8 cellular contexts compared by ENCODE assay signal in the genomic region with DNA sequence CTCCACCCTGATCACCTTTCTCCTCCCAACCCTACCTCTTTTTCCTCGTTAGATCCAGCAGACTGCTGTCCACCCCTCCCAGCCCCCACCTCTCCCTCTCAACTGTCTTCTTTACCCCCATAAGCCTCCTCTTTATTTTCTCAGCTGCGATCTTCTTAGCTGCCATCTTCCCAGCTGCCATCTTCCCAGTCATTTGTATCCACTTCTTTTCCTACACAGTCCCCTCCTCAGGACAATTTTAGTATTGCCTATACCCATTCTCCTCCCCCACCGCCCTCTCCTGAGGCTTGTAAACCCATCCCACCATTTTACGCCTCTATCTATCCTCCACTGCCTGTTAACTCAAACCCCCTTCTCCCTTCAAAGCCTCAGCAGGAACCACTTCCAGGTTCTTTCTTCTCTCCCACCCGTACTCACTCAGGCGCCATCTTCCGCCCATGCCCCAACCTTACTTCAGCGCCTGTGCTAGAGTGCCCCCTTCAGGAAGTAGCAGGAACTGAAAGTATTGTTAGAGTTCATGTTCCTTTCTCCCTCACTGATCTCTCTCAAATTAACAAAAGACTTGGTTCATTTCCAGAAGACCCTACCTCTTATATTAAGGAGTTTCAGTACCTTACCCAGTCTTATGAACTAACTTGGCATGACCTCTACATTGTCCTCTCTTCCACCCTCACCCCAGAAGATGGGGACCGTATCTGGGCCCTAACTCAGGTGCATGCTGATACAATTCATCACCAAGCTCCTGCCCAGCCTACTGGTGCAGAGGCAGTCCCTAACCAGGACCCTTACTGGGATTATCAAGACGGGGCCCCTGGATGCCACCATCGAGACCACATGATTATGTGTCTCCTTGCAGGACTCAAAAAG.
DNase-seq lines count a peak whose midpoint lies in the region; ATAC-seq and TF ChIP-seq lines count a peak whose summit lies in the region.

No MANE protein-coding gene starts in this region.

- peak; percentile 8 to 27 for DNase-seq in activated T-cell treated with anti-CD3 and anti-CD28 coated beads, Interleukin-2, amount 50 U/mL, for 72 hours
- DNase-seq in activated T-cell treated with anti-CD3 and anti-CD28 coated beads for 4 hours (no peak), NB4 (ENCODE audit: low read depth) (peak; percentile 44), coronary artery (ENCODE audit: low spot score) (no peak), amniotic stem cell (lab: John Stamatoyannopoulos, UW) (no peak), globus pallidus (ENCODE audit: low spot score) (no peak)
- peak; percentile 9 to 20 (median 16) for DNase-seq in stimulated activated CD4-positive, alpha-beta T cell treated with anti-CD3 and anti-CD28 coated beads, TNF-alpha, amount 100 ng/mL, for 48 hours (ENCODE audit: low read depth in 3 of 3)
- DNase-seq in stimulated activated naive B cell treated with anti-CD40 and anti-IgM and Interleukin-4, amounts not matched to agents 10 μg/mL and 1 μg/mL and 100 μg/mL, for 72 hours, result no peak

- H3K27me3 Mint-ChIP-seq in activated T-cell treated with anti-CD3 and anti-CD28 coated beads, Interleukin-2, amount 50 U/mL, for 72 hours (ENCODE audit: low read depth), result no peaks in the 10 kb centered on the region
- no peaks in the 10 kb centered on the region for H3K27me3 Mint-ChIP-seq in stimulated activated naive B cell treated with anti-CD40 and anti-IgM and Interleukin-4, amounts not matched to agents 10 μg/mL and 1 μg/mL and 100 μg/mL, for 72 hours

- TF ChIP-seq POLR2A in NB4 (IDR thresholded peaks at IDR 0.05; ENCODE audit: extremely low read depth, insufficient read length), result no peak

- peaks cover 4 to 8% of the 10 kb centered on the region in 2 donors for H3K9me3 Mint-ChIP-seq in activated T-cell treated with anti-CD3 and anti-CD28 coated beads, Interleukin-2, amount 50 U/mL, for 72 hours
- H3K9me3 Mint-ChIP-seq in stimulated activated naive B cell treated with anti-CD40 and anti-IgM and Interleukin-4, amounts not matched to agents 10 μg/mL and 1 μg/mL and 100 μg/mL, for 72 hours, result peaks cover 19 to 21% of the 10 kb centered on the region in 2 donors

- no peak overlapping the region for H3K27ac Mint-ChIP-seq in activated T-cell treated with anti-CD3 and anti-CD28 coated beads, Interleukin-2, amount 50 U/mL, for 72 hours
- no peak overlapping the region for H3K27ac Mint-ChIP-seq in stimulated activated naive B cell treated with anti-CD40 and anti-IgM and Interleukin-4, amounts not matched to agents 10 μg/mL and 1 μg/mL and 100 μg/mL, for 72 hours

- H3K4me1 Mint-ChIP-seq in activated T-cell treated with anti-CD3 and anti-CD28 coated beads, Interleukin-2, amount 50 U/mL, for 72 hours (ENCODE audit: low read depth), result no peaks in the 10 kb centered on the region
- H3K4me1 Mint-ChIP-seq in stimulated activated naive B cell treated with anti-CD40 and anti-IgM and Interleukin-4, amounts not matched to agents 10 μg/mL and 1 μg/mL and 100 μg/mL, for 72 hours, result no peaks in the 10 kb centered on the region

- H3K36me3 Mint-ChIP-seq in activated T-cell treated with anti-CD3 and anti-CD28 coated beads, Interleukin-2, amount 50 U/mL, for 72 hours (ENCODE audit: insufficient read depth in 2 of 2), result peaks cover 4 to 9% of the 10 kb centered on the region in 2 donors
- no peaks in the 10 kb centered on the region for H3K36me3 Mint-ChIP-seq in stimulated activated naive B cell treated with anti-CD40 and anti-IgM and Interleukin-4, amounts not matched to agents 10 μg/mL and 1 μg/mL and 100 μg/mL, for 72 hours

- TF ChIP-seq CTCF in NB4 (IDR thresholded peaks at IDR 0.05; ENCODE audit: low read depth, low read length) (peak; percentile 49), coronary artery (IDR thresholded peaks at IDR 0.05) (peak; percentile 25)

- H3K4me3 ChIP-seq in NB4 (ENCODE audit: low read depth, low read length) (no peak overlapping the region), coronary artery (no peak overlapping the region)

- no peak for ATAC-seq in activated T-cell treated with anti-CD3 and anti-CD28 coated beads, Interleukin-2, amount 50 U/mL, for 72 hours (replicated peaks in 1 of 2)
- ATAC-seq in stimulated activated naive B cell treated with anti-CD40 and anti-IgM and Interleukin-4, amounts not matched to agents 10 μg/mL and 1 μg/mL and 100 μg/mL, for 72 hours (replicated peaks), result no peak

- no peak overlapping the region for H3K4me3 Mint-ChIP-seq in activated T-cell treated with anti-CD3 and anti-CD28 coated beads, Interleukin-2, amount 50 U/mL, for 72 hours
- no peak overlapping the region for H3K4me3 Mint-ChIP-seq in stimulated activated naive B cell treated with anti-CD40 and anti-IgM and Interleukin-4, amounts not matched to agents 10 μg/mL and 1 μg/mL and 100 μg/mL, for 72 hours

- H3K27ac ChIP-seq in coronary artery, result no peak overlapping the region

Comparison
In these comparisons a context has a peak if more than half of its experiments do, and no peak if none do; other contexts are left out.
1. DNase-seq: peak in activated T-cell treated with anti-CD3 and anti-CD28 coated beads, Interleukin-2, amount 50 U/mL, for 72 hours (2 of 2), NB4 (single experiment) and stimulated activated CD4-positive, alpha-beta T cell treated with anti-CD3 and anti-CD28 coated beads, TNF-alpha, amount 100 ng/mL, for 48 hours (3 of 3); none in activated T-cell treated with anti-CD3 and anti-CD28 coated beads for 4 hours (single experiment), coronary artery (single experiment), stimulated activated naive B cell treated with anti-CD40 and anti-IgM and Interleukin-4, amounts not matched to agents 10 μg/mL and 1 μg/mL and 100 μg/mL, for 72 hours (single experiment), amniotic stem cell (single experiment) and globus pallidus (single experiment).